Comparison of ENCODE assay signal across 15 cellular contexts in genomic region chr2:234462218-234462992, GRCh38. TPM values are rescaled to one million over a fixed set of nuclear protein-coding genes. Genes with fewer than 3 reads are reported as not detected.
DNase-seq lines count a peak whose midpoint lies in the region; ATAC-seq and TF ChIP-seq lines count a peak whose summit lies in the region.
"Had no signal": no experiment of that assay in that cellular context is flagged by ENCODE, and none has a peak within 500 bp of the region (broad histone marks: within the 10 kb centered on the region; RNA-seq: fewer than 3 reads in every experiment).

No MANE protein-coding gene starts in this region.

- H3K27me3 Mint-ChIP-seq in activated naive CD4-positive, alpha-beta T cell treated with anti-CD3 and anti-CD28 coated beads, Interleukin-2, amount 50 U/mL, for 24 hours: no peaks in the 10 kb centered on the region
- no peaks in the 10 kb centered on the region for H3K27me3 Mint-ChIP-seq in T-cell

- H3K27ac ChIP-seq in foreskin keratinocyte (no peak overlapping the region), smooth muscle cell (ENCODE audit: low read depth) (no peak overlapping the region)
- H3K27ac ChIP-seq: right atrium auricular region, WERI-Rb-1 had no signal

- POLR2A ChIA-PET in T-cell (lab: Charles Lee): interaction anchor here (0.8 to 3.7 kb wide), 5 partner anchors 8 to 15 kb away, joined by 4 to 18 read pairs (median 9); no protein-coding TSS in a partner anchor

- H3K9ac ChIP-seq in smooth muscle cell (ENCODE audit: low read depth): no peak overlapping the region

- peaks cover 90% of the 10 kb centered on the region for H3K4me1 Mint-ChIP-seq in activated naive CD4-positive, alpha-beta T cell treated with anti-CD3 and anti-CD28 coated beads, Interleukin-2, amount 50 U/mL, for 24 hours
- H3K4me1 Mint-ChIP-seq in T-cell: peaks cover 82 to 88% (median 83%) of the 10 kb centered on the region in 3 donors

- no peaks in the 10 kb centered on the region for H4K20me1 ChIP-seq in smooth muscle cell (ENCODE audit: low read depth)

- no peaks in the 10 kb centered on the region for H3K9me3 ChIP-seq in smooth muscle cell (replicated peaks; ENCODE audit: low read depth)

- peaks cover 4% of the 10 kb centered on the region for H3K9me3 Mint-ChIP-seq in activated naive CD4-positive, alpha-beta T cell treated with anti-CD3 and anti-CD28 coated beads, Interleukin-2, amount 50 U/mL, for 24 hours
- H3K9me3 Mint-ChIP-seq in T-cell: peaks cover 0 to 3% (median 0%) of the 10 kb centered on the region in 3 donors

- H3K4me1 ChIP-seq in foreskin keratinocyte (peaks cover 12% of the 10 kb centered on the region), smooth muscle cell (ENCODE audit: low read depth) (no peaks in the 10 kb centered on the region)
- H3K4me1 ChIP-seq: right atrium auricular region had no signal

- ATAC-seq in T-cell (replicated peaks in 1 of 4) (no peak), sciatic nerve (peak; percentile 32), foreskin keratinocyte (no peak), HG02763 (IDR thresholded peaks at IDR 0.05; ENCODE audit: unreplicated experiment) (no peak)

- H3K4me3 Mint-ChIP-seq in activated naive CD4-positive, alpha-beta T cell treated with anti-CD3 and anti-CD28 coated beads, Interleukin-2, amount 50 U/mL, for 24 hours: peak overlapping the region; percentile 30
- H3K4me3 Mint-ChIP-seq in T-cell: peak overlapping the region in 1 of 3 donors; percentile 74
- H3K4me3 Mint-ChIP-seq: endodermal cell had no signal

- H3K4me3 ChIP-seq in choroid plexus epithelial cell (ENCODE audit: low read depth, low read length) (no peak overlapping the region), smooth muscle cell (no peak overlapping the region)
- H3K4me3 ChIP-seq: right atrium auricular region had no signal

- peaks cover 6% of the 10 kb centered on the region for H3F3A ChIP-seq in smooth muscle cell (ENCODE audit: low read depth)

- WGBS in smooth muscle cell (ENCODE audit: low lambda C conversion rate): 89% methylated on average over 10 of the region's 10 CpGs

- no peaks in the 10 kb centered on the region for H3K79me2 ChIP-seq in smooth muscle cell (ENCODE audit: low read depth)

- peak overlapping the region; percentile 96 for H3K27ac Mint-ChIP-seq in activated naive CD4-positive, alpha-beta T cell treated with anti-CD3 and anti-CD28 coated beads, Interleukin-2, amount 50 U/mL, for 24 hours
- peak overlapping the region; percentile 96 to 97 for H3K27ac Mint-ChIP-seq in T-cell
- H3K27ac Mint-ChIP-seq: endodermal cell had no signal

- H3K36me3 Mint-ChIP-seq in activated naive CD4-positive, alpha-beta T cell treated with anti-CD3 and anti-CD28 coated beads, Interleukin-2, amount 50 U/mL, for 24 hours: peaks cover 2% of the 10 kb centered on the region
- H3K36me3 Mint-ChIP-seq in T-cell: no peaks in the 10 kb centered on the region

- intact Hi-C loops in sciatic nerve (cut with DNase I): no loop called here

- H3K27me3 ChIP-seq in foreskin keratinocyte: no peaks in the 10 kb centered on the region
- no peaks in the 10 kb centered on the region for H3K27me3 ChIP-seq in smooth muscle cell (ENCODE audit: low read depth)
- H3K27me3 ChIP-seq: right atrium auricular region had no signal

- no peak for DNase-seq in activated naive CD4-positive, alpha-beta T cell (lab: John Stamatoyannopoulos, UW)
- DNase-seq in T-cell (no peak), choroid plexus epithelial cell (ENCODE audit: low read depth) (peak; percentile 39), sciatic nerve (ENCODE audit: low spot score) (no peak), foreskin keratinocyte (no peak), smooth muscle cell (lab: John Stamatoyannopoulos, UW; ENCODE audit: unreplicated experiment) (no peak)
- DNase-seq: central memory CD4-positive, alpha-beta T cell; endodermal cell; GDM1; NCI-H2029 treated with DMSO at 0.1 percent for 48 hours; nucleus accumbens; WERI-Rb-1 had no signal

- no peak overlapping the region for H2AFZ ChIP-seq in smooth muscle cell (ENCODE audit: low read depth)

- CTCF ChIA-PET in T-cell (lab: Charles Lee): no interaction called here

- TF ChIP-seq CTCF in choroid plexus epithelial cell (conservative IDR thresholded peaks at IDR 0.05; ENCODE audit: low read depth, low read length) (no peak), foreskin keratinocyte (conservative IDR thresholded peaks at IDR 0.05) (no peak), smooth muscle cell (IDR thresholded peaks at IDR 0.05; ENCODE audit: borderline replicate concordance, insufficient read depth, poor library complexity, severe bottlenecking) (no peak)

- H3K4me2 ChIP-seq in smooth muscle cell: no peak overlapping the region

- no peaks in the 10 kb centered on the region for H3K36me3 ChIP-seq in smooth muscle cell (ENCODE audit: low read depth)
- H3K36me3 ChIP-seq: right atrium auricular region, WERI-Rb-1 had no signal

RNA-seq across cellular contexts. Expression of gene ARL4C, which starts 34.5 kb away (rescaled TPM):
- total RNA-seq in T-cell: 100 to 1,000 TPM; 209 to 424 (median 294) TPM
- total RNA-seq in sciatic nerve: 10.7 TPM
- 139 and 150 TPM in 2 replicates for total RNA-seq in foreskin keratinocyte
- 105 and 111 TPM in 2 replicates for polyA plus RNA-seq in foreskin keratinocyte
- 8.0 and 9.1 TPM in 2 replicates for total RNA-seq in smooth muscle cell
- polyA plus RNA-seq in smooth muscle cell: 9.5 and 18.3 TPM in 2 replicates

Comparison
In these comparisons a context has a peak if more than half of its experiments do, and no peak if none do; other contexts are left out.
1. RNA of gene ARL4C, which starts 34.5 kb away (total RNA-seq): 209 to 424 TPM in T-cell and 139 to 150 TPM in foreskin keratinocyte; 10.7 TPM in sciatic nerve (single experiment) and 8.0 to 9.1 TPM in smooth muscle cell; every median in the first group is over 10 times any median in the second.